ENCODE assay signal across 1 cellular context in the genomic region with DNA sequence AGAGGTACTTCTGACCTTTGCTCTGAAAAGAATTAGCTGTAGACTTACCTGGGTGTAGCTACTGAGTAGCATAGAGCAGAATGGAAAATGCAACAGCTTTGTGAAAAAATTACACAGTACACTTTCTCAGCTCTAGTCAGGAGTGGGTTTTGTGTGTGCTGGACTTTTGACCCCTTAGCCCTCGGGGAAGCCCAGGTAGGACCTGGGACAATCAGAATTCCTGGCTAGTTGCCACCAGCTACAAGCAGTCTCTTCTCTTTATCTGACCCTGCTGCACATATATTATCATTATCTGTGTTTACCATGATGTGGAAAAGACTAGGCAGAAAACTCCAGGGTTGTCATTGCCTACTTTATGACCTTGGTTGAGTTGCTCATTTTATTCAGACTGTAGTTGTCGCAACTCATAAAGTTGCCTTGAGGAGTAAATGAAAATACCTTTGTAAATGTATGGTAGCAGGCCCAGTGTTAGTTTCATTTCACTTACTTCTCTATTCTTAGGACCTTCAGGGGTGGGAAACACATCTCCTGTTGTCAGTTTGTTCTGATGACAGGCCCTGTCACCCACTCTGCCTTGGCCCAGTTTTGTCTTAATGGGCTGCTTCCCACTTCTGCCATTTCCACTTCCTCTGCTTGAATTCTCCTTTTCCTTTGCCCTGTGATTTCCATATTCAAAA.
TF ChIP-seq lines count a peak whose summit lies in the region.

No MANE protein-coding gene starts in this region.

TF ChIP-seq in HepG2, 621 proteins besides CTCF, POLR2A, EP300 and RAD21 (continued from another document):
- TF ChIP-seq, protein P1, sequence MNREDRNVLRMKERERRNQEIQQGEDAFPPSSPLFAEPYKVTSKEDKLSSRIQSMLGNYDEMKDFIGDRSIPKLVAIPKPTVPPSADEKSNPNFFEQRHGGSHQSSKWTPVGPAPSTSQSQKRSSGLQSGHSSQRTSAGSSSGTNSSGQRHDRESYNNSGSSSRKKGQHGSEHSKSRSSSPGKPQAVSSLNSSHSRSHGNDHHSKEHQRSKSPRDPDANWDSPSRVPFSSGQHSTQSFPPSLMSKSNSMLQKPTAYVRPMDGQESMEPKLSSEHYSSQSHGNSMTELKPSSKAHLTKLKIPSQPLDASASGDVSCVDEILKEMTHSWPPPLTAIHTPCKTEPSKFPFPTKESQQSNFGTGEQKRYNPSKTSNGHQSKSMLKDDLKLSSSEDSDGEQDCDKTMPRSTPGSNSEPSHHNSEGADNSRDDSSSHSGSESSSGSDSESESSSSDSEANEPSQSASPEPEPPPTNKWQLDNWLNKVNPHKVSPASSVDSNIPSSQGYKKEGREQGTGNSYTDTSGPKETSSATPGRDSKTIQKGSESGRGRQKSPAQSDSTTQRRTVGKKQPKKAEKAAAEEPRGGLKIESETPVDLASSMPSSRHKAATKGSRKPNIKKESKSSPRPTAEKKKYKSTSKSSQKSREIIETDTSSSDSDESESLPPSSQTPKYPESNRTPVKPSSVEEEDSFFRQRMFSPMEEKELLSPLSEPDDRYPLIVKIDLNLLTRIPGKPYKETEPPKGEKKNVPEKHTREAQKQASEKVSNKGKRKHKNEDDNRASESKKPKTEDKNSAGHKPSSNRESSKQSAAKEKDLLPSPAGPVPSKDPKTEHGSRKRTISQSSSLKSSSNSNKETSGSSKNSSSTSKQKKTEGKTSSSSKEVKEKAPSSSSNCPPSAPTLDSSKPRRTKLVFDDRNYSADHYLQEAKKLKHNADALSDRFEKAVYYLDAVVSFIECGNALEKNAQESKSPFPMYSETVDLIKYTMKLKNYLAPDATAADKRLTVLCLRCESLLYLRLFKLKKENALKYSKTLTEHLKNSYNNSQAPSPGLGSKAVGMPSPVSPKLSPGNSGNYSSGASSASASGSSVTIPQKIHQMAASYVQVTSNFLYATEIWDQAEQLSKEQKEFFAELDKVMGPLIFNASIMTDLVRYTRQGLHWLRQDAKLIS (CRISPR knock-in tag; IDR thresholded peaks at IDR 0.05), result no peak
- no peak for TF ChIP-seq ZNF44 (CRISPR knock-in tag; IDR thresholded peaks at IDR 0.05)
- peak; percentile 75 for TF ChIP-seq SALL1 (CRISPR knock-in tag; IDR thresholded peaks at IDR 0.05)
- TF ChIP-seq, protein P2, sequence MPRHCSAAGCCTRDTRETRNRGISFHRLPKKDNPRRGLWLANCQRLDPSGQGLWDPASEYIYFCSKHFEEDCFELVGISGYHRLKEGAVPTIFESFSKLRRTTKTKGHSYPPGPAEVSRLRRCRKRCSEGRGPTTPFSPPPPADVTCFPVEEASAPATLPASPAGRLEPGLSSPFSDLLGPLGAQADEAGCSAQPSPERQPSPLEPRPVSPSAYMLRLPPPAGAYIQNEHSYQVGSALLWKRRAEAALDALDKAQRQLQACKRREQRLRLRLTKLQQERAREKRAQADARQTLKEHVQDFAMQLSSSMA (CRISPR knock-in tag; IDR thresholded peaks at IDR 0.05), result no peak
- TF ChIP-seq, protein P3, sequence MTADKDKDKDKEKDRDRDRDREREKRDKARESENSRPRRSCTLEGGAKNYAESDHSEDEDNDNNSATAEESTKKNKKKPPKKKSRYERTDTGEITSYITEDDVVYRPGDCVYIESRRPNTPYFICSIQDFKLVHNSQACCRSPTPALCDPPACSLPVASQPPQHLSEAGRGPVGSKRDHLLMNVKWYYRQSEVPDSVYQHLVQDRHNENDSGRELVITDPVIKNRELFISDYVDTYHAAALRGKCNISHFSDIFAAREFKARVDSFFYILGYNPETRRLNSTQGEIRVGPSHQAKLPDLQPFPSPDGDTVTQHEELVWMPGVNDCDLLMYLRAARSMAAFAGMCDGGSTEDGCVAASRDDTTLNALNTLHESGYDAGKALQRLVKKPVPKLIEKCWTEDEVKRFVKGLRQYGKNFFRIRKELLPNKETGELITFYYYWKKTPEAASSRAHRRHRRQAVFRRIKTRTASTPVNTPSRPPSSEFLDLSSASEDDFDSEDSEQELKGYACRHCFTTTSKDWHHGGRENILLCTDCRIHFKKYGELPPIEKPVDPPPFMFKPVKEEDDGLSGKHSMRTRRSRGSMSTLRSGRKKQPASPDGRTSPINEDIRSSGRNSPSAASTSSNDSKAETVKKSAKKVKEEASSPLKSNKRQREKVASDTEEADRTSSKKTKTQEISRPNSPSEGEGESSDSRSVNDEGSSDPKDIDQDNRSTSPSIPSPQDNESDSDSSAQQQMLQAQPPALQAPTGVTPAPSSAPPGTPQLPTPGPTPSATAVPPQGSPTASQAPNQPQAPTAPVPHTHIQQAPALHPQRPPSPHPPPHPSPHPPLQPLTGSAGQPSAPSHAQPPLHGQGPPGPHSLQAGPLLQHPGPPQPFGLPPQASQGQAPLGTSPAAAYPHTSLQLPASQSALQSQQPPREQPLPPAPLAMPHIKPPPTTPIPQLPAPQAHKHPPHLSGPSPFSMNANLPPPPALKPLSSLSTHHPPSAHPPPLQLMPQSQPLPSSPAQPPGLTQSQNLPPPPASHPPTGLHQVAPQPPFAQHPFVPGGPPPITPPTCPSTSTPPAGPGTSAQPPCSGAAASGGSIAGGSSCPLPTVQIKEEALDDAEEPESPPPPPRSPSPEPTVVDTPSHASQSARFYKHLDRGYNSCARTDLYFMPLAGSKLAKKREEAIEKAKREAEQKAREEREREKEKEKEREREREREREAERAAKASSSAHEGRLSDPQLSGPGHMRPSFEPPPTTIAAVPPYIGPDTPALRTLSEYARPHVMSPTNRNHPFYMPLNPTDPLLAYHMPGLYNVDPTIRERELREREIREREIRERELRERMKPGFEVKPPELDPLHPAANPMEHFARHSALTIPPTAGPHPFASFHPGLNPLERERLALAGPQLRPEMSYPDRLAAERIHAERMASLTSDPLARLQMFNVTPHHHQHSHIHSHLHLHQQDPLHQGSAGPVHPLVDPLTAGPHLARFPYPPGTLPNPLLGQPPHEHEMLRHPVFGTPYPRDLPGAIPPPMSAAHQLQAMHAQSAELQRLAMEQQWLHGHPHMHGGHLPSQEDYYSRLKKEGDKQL (CRISPR knock-in tag; IDR thresholded peaks at IDR 0.05; ENCODE audit: low read depth), result 0 out of 2 replicates have a peak, but pooled peaks have one; percentile 14
- TF ChIP-seq, protein P4, sequence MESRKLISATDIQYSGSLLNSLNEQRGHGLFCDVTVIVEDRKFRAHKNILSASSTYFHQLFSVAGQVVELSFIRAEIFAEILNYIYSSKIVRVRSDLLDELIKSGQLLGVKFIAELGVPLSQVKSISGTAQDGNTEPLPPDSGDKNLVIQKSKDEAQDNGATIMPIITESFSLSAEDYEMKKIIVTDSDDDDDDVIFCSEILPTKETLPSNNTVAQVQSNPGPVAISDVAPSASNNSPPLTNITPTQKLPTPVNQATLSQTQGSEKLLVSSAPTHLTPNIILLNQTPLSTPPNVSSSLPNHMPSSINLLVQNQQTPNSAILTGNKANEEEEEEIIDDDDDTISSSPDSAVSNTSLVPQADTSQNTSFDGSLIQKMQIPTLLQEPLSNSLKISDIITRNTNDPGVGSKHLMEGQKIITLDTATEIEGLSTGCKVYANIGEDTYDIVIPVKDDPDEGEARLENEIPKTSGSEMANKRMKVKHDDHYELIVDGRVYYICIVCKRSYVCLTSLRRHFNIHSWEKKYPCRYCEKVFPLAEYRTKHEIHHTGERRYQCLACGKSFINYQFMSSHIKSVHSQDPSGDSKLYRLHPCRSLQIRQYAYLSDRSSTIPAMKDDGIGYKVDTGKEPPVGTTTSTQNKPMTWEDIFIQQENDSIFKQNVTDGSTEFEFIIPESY (CRISPR knock-in tag; IDR thresholded peaks at IDR 0.05), result no peak
- TF ChIP-seq ZFX (CRISPR knock-in tag; IDR thresholded peaks at IDR 0.05; ENCODE audit: low read depth), result peak; percentile 33; the same call in 1 of the 2 replicates
- no peak for TF ChIP-seq SALL2 (CRISPR knock-in tag; IDR thresholded peaks at IDR 0.05)
- 0 out of 2 replicates have a peak, but pooled peaks have one; percentile 25 for TF ChIP-seq ZNF331 (CRISPR knock-in tag; IDR thresholded peaks at IDR 0.05)
- TF ChIP-seq ATF7 (IDR thresholded peaks at IDR 0.05), result no peak
- no peak for TF ChIP-seq ATF7 (CRISPR knock-in tag; IDR thresholded peaks at IDR 0.05)
- TF ChIP-seq NFKBIZ (CRISPR knock-in tag; IDR thresholded peaks at IDR 0.05), result no peak
- TF ChIP-seq FOSL2 (CRISPR knock-in tag; IDR thresholded peaks at IDR 0.05), result peak; percentile 22; the same call in 1 of the 2 replicates
- TF ChIP-seq ZSCAN31 (CRISPR knock-in tag; IDR thresholded peaks at IDR 0.05; ENCODE audit: low read depth), result 0 out of 2 replicates have a peak, but pooled peaks have one; percentile 32
- TF ChIP-seq, protein P5, sequence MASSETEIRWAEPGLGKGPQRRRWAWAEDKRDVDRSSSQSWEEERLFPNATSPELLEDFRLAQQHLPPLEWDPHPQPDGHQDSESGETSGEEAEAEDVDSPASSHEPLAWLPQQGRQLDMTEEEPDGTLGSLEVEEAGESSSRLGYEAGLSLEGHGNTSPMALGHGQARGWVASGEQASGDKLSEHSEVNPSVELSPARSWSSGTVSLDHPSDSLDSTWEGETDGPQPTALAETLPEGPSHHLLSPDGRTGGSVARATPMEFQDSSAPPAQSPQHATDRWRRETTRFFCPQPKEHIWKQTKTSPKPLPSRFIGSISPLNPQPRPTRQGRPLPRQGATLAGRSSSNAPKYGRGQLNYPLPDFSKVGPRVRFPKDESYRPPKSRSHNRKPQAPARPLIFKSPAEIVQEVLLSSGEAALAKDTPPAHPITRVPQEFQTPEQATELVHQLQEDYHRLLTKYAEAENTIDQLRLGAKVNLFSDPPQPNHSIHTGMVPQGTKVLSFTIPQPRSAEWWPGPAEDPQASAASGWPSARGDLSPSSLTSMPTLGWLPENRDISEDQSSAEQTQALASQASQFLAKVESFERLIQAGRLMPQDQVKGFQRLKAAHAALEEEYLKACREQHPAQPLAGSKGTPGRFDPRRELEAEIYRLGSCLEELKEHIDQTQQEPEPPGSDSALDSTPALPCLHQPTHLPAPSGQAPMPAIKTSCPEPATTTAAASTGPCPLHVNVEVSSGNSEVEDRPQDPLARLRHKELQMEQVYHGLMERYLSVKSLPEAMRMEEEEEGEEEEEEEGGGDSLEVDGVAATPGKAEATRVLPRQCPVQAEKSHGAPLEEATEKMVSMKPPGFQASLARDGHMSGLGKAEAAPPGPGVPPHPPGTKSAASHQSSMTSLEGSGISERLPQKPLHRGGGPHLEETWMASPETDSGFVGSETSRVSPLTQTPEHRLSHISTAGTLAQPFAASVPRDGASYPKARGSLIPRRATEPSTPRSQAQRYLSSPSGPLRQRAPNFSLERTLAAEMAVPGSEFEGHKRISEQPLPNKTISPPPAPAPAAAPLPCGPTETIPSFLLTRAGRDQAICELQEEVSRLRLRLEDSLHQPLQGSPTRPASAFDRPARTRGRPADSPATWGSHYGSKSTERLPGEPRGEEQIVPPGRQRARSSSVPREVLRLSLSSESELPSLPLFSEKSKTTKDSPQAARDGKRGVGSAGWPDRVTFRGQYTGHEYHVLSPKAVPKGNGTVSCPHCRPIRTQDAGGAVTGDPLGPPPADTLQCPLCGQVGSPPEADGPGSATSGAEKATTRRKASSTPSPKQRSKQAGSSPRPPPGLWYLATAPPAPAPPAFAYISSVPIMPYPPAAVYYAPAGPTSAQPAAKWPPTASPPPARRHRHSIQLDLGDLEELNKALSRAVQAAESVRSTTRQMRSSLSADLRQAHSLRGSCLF (CRISPR knock-in tag; IDR thresholded peaks at IDR 0.05; ENCODE audit: borderline replicate concordance), result no peak
- TF ChIP-seq ZNF878 (CRISPR knock-in tag; IDR thresholded peaks at IDR 0.05), result peak; percentile 77; the same call in 1 of the 2 replicates
- TF ChIP-seq ZNF33B (CRISPR knock-in tag; IDR thresholded peaks at IDR 0.05), result no peak
- peak; percentile 38; the same call in 1 of the 2 replicates for TF ChIP-seq HDAC2 (CRISPR knock-in tag; IDR thresholded peaks at IDR 0.05)
- TF ChIP-seq JUN (CRISPR knock-in tag; IDR thresholded peaks at IDR 0.05), result no peak
- TF ChIP-seq TBX2 (CRISPR knock-in tag; IDR thresholded peaks at IDR 0.05; ENCODE audit: borderline replicate concordance), result peak; percentile 26; the same call in 1 of the 2 replicates
- TF ChIP-seq, protein P6, sequence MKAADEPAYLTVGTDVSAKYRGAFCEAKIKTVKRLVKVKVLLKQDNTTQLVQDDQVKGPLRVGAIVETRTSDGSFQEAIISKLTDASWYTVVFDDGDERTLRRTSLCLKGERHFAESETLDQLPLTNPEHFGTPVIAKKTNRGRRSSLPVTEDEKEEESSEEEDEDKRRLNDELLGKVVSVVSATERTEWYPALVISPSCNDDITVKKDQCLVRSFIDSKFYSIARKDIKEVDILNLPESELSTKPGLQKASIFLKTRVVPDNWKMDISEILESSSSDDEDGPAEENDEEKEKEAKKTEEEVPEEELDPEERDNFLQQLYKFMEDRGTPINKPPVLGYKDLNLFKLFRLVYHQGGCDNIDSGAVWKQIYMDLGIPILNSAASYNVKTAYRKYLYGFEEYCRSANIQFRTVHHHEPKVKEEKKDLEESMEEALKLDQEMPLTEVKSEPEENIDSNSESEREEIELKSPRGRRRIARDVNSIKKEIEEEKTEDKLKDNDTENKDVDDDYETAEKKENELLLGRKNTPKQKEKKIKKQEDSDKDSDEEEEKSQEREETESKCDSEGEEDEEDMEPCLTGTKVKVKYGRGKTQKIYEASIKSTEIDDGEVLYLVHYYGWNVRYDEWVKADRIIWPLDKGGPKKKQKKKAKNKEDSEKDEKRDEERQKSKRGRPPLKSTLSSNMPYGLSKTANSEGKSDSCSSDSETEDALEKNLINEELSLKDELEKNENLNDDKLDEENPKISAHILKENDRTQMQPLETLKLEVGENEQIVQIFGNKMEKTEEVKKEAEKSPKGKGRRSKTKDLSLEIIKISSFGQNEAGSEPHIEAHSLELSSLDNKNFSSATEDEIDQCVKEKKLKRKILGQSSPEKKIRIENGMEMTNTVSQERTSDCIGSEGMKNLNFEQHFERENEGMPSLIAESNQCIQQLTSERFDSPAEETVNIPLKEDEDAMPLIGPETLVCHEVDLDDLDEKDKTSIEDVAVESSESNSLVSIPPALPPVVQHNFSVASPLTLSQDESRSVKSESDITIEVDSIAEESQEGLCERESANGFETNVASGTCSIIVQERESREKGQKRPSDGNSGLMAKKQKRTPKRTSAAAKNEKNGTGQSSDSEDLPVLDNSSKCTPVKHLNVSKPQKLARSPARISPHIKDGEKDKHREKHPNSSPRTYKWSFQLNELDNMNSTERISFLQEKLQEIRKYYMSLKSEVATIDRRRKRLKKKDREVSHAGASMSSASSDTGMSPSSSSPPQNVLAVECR (CRISPR knock-in tag; IDR thresholded peaks at IDR 0.05; ENCODE audit: borderline replicate concordance), result no peak; the same call in 1 of the 2 replicates
- no peak for TF ChIP-seq ZNF577 (CRISPR knock-in tag; IDR thresholded peaks at IDR 0.05; ENCODE audit: borderline replicate concordance, low read depth)
- TF ChIP-seq NCOA5 (CRISPR knock-in tag; IDR thresholded peaks at IDR 0.05), result no peak
- no peak for TF ChIP-seq ARNT (IDR thresholded peaks at IDR 0.05)
- TF ChIP-seq ERF (CRISPR knock-in tag; IDR thresholded peaks at IDR 0.05), result 0 out of 2 replicates have a peak, but pooled peaks have one; percentile 17
- no peak for TF ChIP-seq SRY (CRISPR knock-in tag; IDR thresholded peaks at IDR 0.05)
- TF ChIP-seq ZFP1 (CRISPR knock-in tag; IDR thresholded peaks at IDR 0.05), result 0 out of 2 replicates have a peak, but pooled peaks have one; percentile 33
